26 cellular contexts compared by ENCODE assay signal in the genomic region with DNA sequence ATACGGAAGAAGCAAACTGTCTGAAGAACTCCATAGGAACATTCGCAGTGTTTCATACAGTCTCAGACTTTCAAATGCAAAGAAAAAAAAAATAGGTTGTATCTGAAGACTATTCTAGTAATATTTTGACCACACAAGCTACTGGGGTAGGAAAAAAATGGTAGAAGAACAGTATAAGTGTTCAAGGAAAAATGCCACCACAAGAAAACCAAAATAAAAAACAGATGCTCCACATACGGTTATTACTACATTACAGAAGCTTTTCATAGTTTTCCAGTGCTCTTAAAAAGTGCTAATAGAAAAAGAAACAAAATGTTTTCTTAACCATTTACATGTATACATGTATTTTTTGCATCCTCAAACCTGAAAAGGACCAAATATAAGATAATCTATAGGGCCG. TPM values are rescaled to one million over a fixed set of nuclear protein-coding genes. Genes with fewer than 3 reads are reported as not detected.
DNase-seq lines count a peak whose midpoint lies in the region; ATAC-seq and TF ChIP-seq lines count a peak whose summit lies in the region.
"Had no signal": no experiment of that assay in that cellular context is flagged by ENCODE, and none has a peak within 500 bp of the region (broad histone marks: within the 10 kb centered on the region; RNA-seq: fewer than 3 reads in every experiment).

No MANE protein-coding gene starts in this region.

- H3K4me3 ChIP-seq in Loucy (ENCODE audit: low read length, poor library complexity, severe bottlenecking) (peak overlapping the region; percentile 85), fibroblast of lung (replicated peaks in 1 of 4; ENCODE audit: control extremely low read depth in 1 of 4, insufficient read depth in 1 of 4, low read depth in 3 of 4, low read length in 4 of 4) (no peak overlapping the region)
- H3K4me3 ChIP-seq: breast epithelium, SJSA1 had no signal

- H3K27ac ChIP-seq in fibroblast of lung (ENCODE audit: insufficient read depth, low read length) = no peak overlapping the region
- H3K27ac ChIP-seq: breast epithelium, C4-2B, HL-60, SJSA1 had no signal

- no peaks in the 10 kb centered on the region for H3K9me2 ChIP-seq in Loucy (replicated peaks; ENCODE audit: low read depth, low read length)

- no peaks in the 10 kb centered on the region for H3K27me3 Mint-ChIP-seq in activated naive CD4-positive, alpha-beta T cell treated with anti-CD3 and anti-CD28 coated beads, Interleukin-2, amount 50 U/mL, for 24 hours
- H3K27me3 Mint-ChIP-seq: activated CD4-positive, alpha-beta memory T cell treated with anti-CD3 and anti-CD28 coated beads, Interleukin-2, amount 10 ng/mL, durations not matched to agents 7 days and 5 days; memory B cell; stimulated activated naive CD8-positive, alpha-beta T cell treated with anti-CD3 and anti-CD28 coated beads, Interleukin-15, amount 100 ng/mL, for 72 hours had no signal

- POLR2A ChIA-PET in HEK293T (lab: Yijun Ruan, JAX) = interaction anchor here (1.2 kb wide), 1 partner anchor 12 kb away, joined by 4 read pairs; no protein-coding TSS in a partner anchor

- H3K4me3 Mint-ChIP-seq in activated naive CD4-positive, alpha-beta T cell treated with anti-CD3 and anti-CD28 coated beads, Interleukin-2, amount 50 U/mL, for 24 hours = no peak overlapping the region
- H3K4me3 Mint-ChIP-seq: activated CD4-positive, alpha-beta memory T cell treated with anti-CD3 and anti-CD28 coated beads, Interleukin-2, amount 10 ng/mL, durations not matched to agents 7 days and 5 days; memory B cell had no signal

- DNase-seq in activated naive CD4-positive, alpha-beta T cell (lab: John Stamatoyannopoulos, UW) = no peak
- DNase-seq in fibroblast of lung (ENCODE audit: low read depth in 2 of 2) (no peak), HEK293T (ENCODE audit: extremely low spot score) (no peak)
- DNase-seq: activated CD4-positive, alpha-beta memory T cell treated with anti-CD3 and anti-CD28 coated beads, Interleukin-2, amount 10 ng/mL, durations not matched to agents 7 days and 5 days; activated CD4-positive, alpha-beta T cell treated with anti-CD3 and anti-CD28 coated beads for 1 hour; activated gamma-delta T cell treated with Interleukin-2 at 50 U/mL for 16 hours; effector memory CD4-positive, alpha-beta T cell; erythroblast; foreskin melanocyte; hypothalamus; Karpas-422; NCI-H1436; NCI-H748 treated with DMSO at 0.1 percent for 48 hours; nucleus accumbens; stimulated activated naive CD8-positive, alpha-beta T cell treated with anti-CD3 and anti-CD28 coated beads, Interleukin-15, amount 100 ng/mL, for 72 hours had no signal

- ATAC-seq in HG02885 (IDR thresholded peaks at IDR 0.05; ENCODE audit: poor library complexity, unreplicated experiment) = no peak
- ATAC-seq in GM21526 (IDR thresholded peaks at IDR 0.05; ENCODE audit: low FRiP score, unreplicated experiment) = no peak
- no peak for ATAC-seq in GM18519 (IDR thresholded peaks at IDR 0.05; ENCODE audit: low FRiP score, unreplicated experiment)
- ATAC-seq: left lobe of liver; stimulated activated naive CD8-positive, alpha-beta T cell treated with anti-CD3 and anti-CD28 coated beads, Interleukin-15, amount 100 ng/mL, for 72 hours had no signal

- peaks cover under 1% of the 10 kb centered on the region for H3F3A ChIP-seq in Loucy (ENCODE audit: low read depth)

- no peaks in the 10 kb centered on the region for H3K36me3 Mint-ChIP-seq in activated naive CD4-positive, alpha-beta T cell treated with anti-CD3 and anti-CD28 coated beads, Interleukin-2, amount 50 U/mL, for 24 hours
- H3K36me3 Mint-ChIP-seq: memory B cell had no signal

- peaks cover 96% of the 10 kb centered on the region for H3K79me2 ChIP-seq in Loucy (ENCODE audit: insufficient read depth, low read length)
- peaks cover 84% of the 10 kb centered on the region for H3K79me2 ChIP-seq in fibroblast of lung (ENCODE audit: control insufficient read depth, insufficient read depth, low read length)

- peaks cover 7% of the 10 kb centered on the region for H3K27me3 ChIP-seq in Loucy (ENCODE audit: insufficient read depth, low read length, poor library complexity, severe bottlenecking)
- H3K27me3 ChIP-seq in fibroblast of lung (ENCODE audit: control insufficient read depth, insufficient read depth, low read length) = no peaks in the 10 kb centered on the region
- H3K27me3 ChIP-seq: breast epithelium, SJSA1 had no signal

- H2AFZ ChIP-seq in Loucy (ENCODE audit: low read length) (no peak overlapping the region), fibroblast of lung (ENCODE audit: low read length) (no peak overlapping the region)

- no peaks in the 10 kb centered on the region for H3K9me3 ChIP-seq in Loucy (ENCODE audit: insufficient read depth, low read depth, low read length)
- H3K9me3 ChIP-seq in fibroblast of lung (ENCODE audit: control insufficient read depth, insufficient read depth, low read depth, low read length) = no peaks in the 10 kb centered on the region
- H3K9me3 ChIP-seq: breast epithelium, SJSA1 had no signal

- H3K9ac ChIP-seq in Loucy (ENCODE audit: low read depth, low read length, poor library complexity, severe bottlenecking) (peak overlapping the region; percentile 97), fibroblast of lung (ENCODE audit: insufficient read depth, low read length) (no peak overlapping the region)

- no peak for TF ChIP-seq CTCF in Loucy (conservative IDR thresholded peaks at IDR 0.05; ENCODE audit: low read length)
- TF ChIP-seq CTCF in fibroblast of lung (conservative IDR thresholded peaks at IDR 0.05 in 1 of 2, IDR thresholded peaks at IDR 0.05 in 1 of 2; ENCODE audit: low read depth in 1 of 2, low read length in 2 of 2) = no peak

- H3K36me3 ChIP-seq in Loucy (ENCODE audit: insufficient read depth, low read length) (no peaks in the 10 kb centered on the region), fibroblast of lung (ENCODE audit: control insufficient read depth, insufficient read depth, low read length) (no peaks in the 10 kb centered on the region)
- H3K36me3 ChIP-seq: breast epithelium had no signal

- H4K20me1 ChIP-seq in Loucy (ENCODE audit: insufficient read depth, low read length, poor library complexity, severe bottlenecking) (peaks cover 63% of the 10 kb centered on the region), fibroblast of lung (ENCODE audit: control insufficient read depth, extremely low read depth, insufficient read depth, low read length) (no peaks in the 10 kb centered on the region)

- H3K9me3 Mint-ChIP-seq in activated naive CD4-positive, alpha-beta T cell treated with anti-CD3 and anti-CD28 coated beads, Interleukin-2, amount 50 U/mL, for 24 hours = no peaks in the 10 kb centered on the region
- H3K9me3 Mint-ChIP-seq: activated CD4-positive, alpha-beta memory T cell treated with anti-CD3 and anti-CD28 coated beads, Interleukin-2, amount 10 ng/mL, durations not matched to agents 7 days and 5 days; memory B cell; stimulated activated naive CD8-positive, alpha-beta T cell treated with anti-CD3 and anti-CD28 coated beads, Interleukin-15, amount 100 ng/mL, for 72 hours had no signal

- H3K4me1 ChIP-seq in Loucy (ENCODE audit: insufficient read depth, low read length, poor library complexity, severe bottlenecking) (peaks cover 42% of the 10 kb centered on the region), fibroblast of lung (ENCODE audit: control insufficient read depth, extremely low read depth, insufficient read depth, low read length) (peaks cover 3% of the 10 kb centered on the region)

- peaks cover 55% of the 10 kb centered on the region for H3K4me1 Mint-ChIP-seq in activated naive CD4-positive, alpha-beta T cell treated with anti-CD3 and anti-CD28 coated beads, Interleukin-2, amount 50 U/mL, for 24 hours

- peak overlapping the region; percentile 55 for H3K27ac Mint-ChIP-seq in activated naive CD4-positive, alpha-beta T cell treated with anti-CD3 and anti-CD28 coated beads, Interleukin-2, amount 50 U/mL, for 24 hours
- H3K27ac Mint-ChIP-seq: activated CD4-positive, alpha-beta memory T cell treated with anti-CD3 and anti-CD28 coated beads, Interleukin-2, amount 10 ng/mL, durations not matched to agents 7 days and 5 days had no signal

- peak overlapping the region; percentile 95 for H3K4me2 ChIP-seq in Loucy (ENCODE audit: low read depth, low read length, poor library complexity, severe bottlenecking)
- peak overlapping the region; percentile 25 for H3K4me2 ChIP-seq in fibroblast of lung (ENCODE audit: extremely low read depth, insufficient read depth, low read length)

- CTCF ChIA-PET in HEK293T (lab: Yijun Ruan, JAX) = interaction anchor here (0.5 kb wide), 2 partner anchors 42 to 198 kb away, joined by 3 to 6 read pairs; no protein-coding TSS in a partner anchor

TF ChIP-seq in HEK293T, 16 proteins besides CTCF, POLR2A, EP300 and RAD21 (continues in another document):
- TF ChIP-seq FOXK2 (IDR thresholded peaks at IDR 0.05) = no peak
- no peak for TF ChIP-seq PKNOX1 (IDR thresholded peaks at IDR 0.05)
- TF ChIP-seq SUZ12 (IDR thresholded peaks at IDR 0.05) = no peak
- no peak for TF ChIP-seq HDGF (IDR thresholded peaks at IDR 0.05; ENCODE audit: borderline replicate concordance)
- TF ChIP-seq FOXM1 (IDR thresholded peaks at IDR 0.05; ENCODE audit: borderline replicate concordance) = no peak
- TF ChIP-seq TARDBP (IDR thresholded peaks at IDR 0.05) = no peak
- TF ChIP-seq L3MBTL2 (conservative IDR thresholded peaks at IDR 0.05) = no peak
- no peak for TF ChIP-seq BHLHE40 (IDR thresholded peaks at IDR 0.05; ENCODE audit: borderline replicate concordance)
- TF ChIP-seq SP1 (IDR thresholded peaks at IDR 0.05) = no peak
- no peak for TF ChIP-seq FOXA1 (IDR thresholded peaks at IDR 0.05)
- TF ChIP-seq NFRKB (IDR thresholded peaks at IDR 0.05) = no peak
- TF ChIP-seq ARNT (IDR thresholded peaks at IDR 0.05) = no peak
- TF ChIP-seq CTBP1 (IDR thresholded peaks at IDR 0.05; ENCODE audit: borderline replicate concordance) = no peak
- TF ChIP-seq LEF1 (IDR thresholded peaks at IDR 0.05; ENCODE audit: borderline replicate concordance) = no peak
- TF ChIP-seq ZNF384 (IDR thresholded peaks at IDR 0.05) = no peak

RNA-seq across cellular contexts. Expression of gene NCOR1, which starts 3.7 kb away (rescaled TPM):
- total RNA-seq in fibroblast of lung = 63.2 and 106 TPM in 2 replicates
- 67.6 and 92.8 TPM in 2 replicates for polyA plus RNA-seq in fibroblast of lung
- 53.3 and 58.1 TPM in 2 replicates for polyA plus RNA-seq in fibroblast of lung (2012)
- polyA minus RNA-seq in fibroblast of lung (ENCODE audit: low replicate concordance) = 133 and 215 TPM in 2 replicates

RNA-seq across cellular contexts. Expression of gene PIGL, which starts 5.4 kb away (rescaled TPM):
- 14.4 and 19.3 TPM in 2 replicates for total RNA-seq in fibroblast of lung
- polyA plus RNA-seq in fibroblast of lung = 12.6 and 16.4 TPM in 2 replicates
- polyA plus RNA-seq in fibroblast of lung (2012) = 9.0 and 10.5 TPM in 2 replicates
- 16.2 and 20.8 TPM in 2 replicates for polyA minus RNA-seq in fibroblast of lung (ENCODE audit: low replicate concordance)
